ENCODE assay signal across 14 cellular contexts in the genomic region with DNA sequence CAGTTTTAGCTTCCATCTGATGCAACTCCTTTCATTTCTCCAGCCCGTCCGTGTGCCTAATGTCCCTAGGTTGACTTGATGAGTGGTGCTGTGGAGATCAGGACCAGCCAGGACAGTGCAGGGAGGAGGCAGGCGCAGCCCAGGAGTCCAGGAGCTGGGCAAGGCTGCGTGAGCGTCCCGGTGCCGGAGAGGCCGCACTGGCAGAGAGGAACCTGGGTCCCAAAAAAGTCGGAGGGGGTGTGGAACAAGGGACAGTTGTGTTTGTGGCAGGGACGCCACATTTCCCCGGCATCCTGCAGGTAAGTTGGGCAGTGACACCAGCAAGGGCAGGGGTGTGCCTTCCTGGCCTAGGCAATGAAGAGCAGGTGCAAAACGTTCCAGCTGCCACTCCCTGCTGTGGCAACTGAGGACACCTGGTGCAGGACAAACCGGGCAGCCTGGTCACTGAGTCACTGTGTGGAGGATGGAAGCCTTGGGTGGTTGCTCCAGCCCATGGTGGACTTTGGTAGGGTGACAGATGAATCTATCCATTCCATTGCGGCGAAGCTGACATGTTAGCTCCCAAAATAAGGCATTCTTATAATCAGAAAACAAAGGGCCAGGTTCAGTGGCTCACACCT. TPM values are rescaled to one million over a fixed set of nuclear protein-coding genes. Genes with fewer than 3 reads are reported as not detected.
DNase-seq lines count a peak whose midpoint lies in the region; ATAC-seq and TF ChIP-seq lines count a peak whose summit lies in the region.
"Had no signal": no experiment of that assay in that cellular context is flagged by ENCODE, and none has a peak within 500 bp of the region (broad histone marks: within the 10 kb centered on the region; RNA-seq: fewer than 3 reads in every experiment).

No MANE protein-coding gene starts in this region.

- no peak overlapping the region for H3K4me3 ChIP-seq in PC-9
- H3K4me3 ChIP-seq: SK-N-MC had no signal

- H3K27ac ChIP-seq in PC-9 = no peak overlapping the region
- H3K27ac ChIP-seq: SK-N-MC had no signal

- H4K20me1 ChIP-seq in PC-9 (ENCODE audit: insufficient read depth) = no peaks in the 10 kb centered on the region

- no peaks in the 10 kb centered on the region for H3K36me3 ChIP-seq in PC-9 (ENCODE audit: low read depth)

- intact Hi-C loops in PC-9 (cut with micrococcal nuclease; ENCODE audit: unreplicated experiment) = no loop called here
- intact Hi-C loops in left colon (cut with DNase I, micrococcal nuclease) = no loop called here
- intact Hi-C loops in sciatic nerve (cut with DNase I) = no loop called here

- no peaks in the 10 kb centered on the region for H3K9me2 ChIP-seq in PC-9 (ENCODE audit: insufficient read depth)

- TF ChIP-seq CTCF in PC-9 (conservative IDR thresholded peaks at IDR 0.05) (no peak), GM13977 (IDR thresholded peaks at IDR 0.05; ENCODE audit: extremely low read depth, insufficient read depth, missing control alignments) (no peak)

- ATAC-seq in left colon = peak; percentile 85
- peak; percentile 22 for ATAC-seq in sciatic nerve
- ATAC-seq: Right ventricle myocardium inferior, T-cell had no signal

- in situ Hi-C loops in GM13977 (cut with MboI; ENCODE audit: low pct_unique_long_range_greater_than_20kb, low sequenced_read_pairs, unreplicated experiment) = no loop called here

- H3K4me2 ChIP-seq in PC-9 = peak overlapping the region; percentile 21

- peaks cover 36% of the 10 kb centered on the region for H3K4me1 ChIP-seq in PC-9 (replicated peaks; ENCODE audit: insufficient read depth)

- H2AFZ ChIP-seq in PC-9 = no peak overlapping the region

- CTCF ChIA-PET in PC-9 (lab: Charles Lee) = no interaction called here

- POLR2A ChIA-PET in PC-9 (lab: Charles Lee; ENCODE audit: unreplicated experiment) = no interaction called here

- H3F3A ChIP-seq in PC-9 (ENCODE audit: insufficient read depth, low read depth) = peaks cover 11% of the 10 kb centered on the region; the same call in 1 of the 2 replicates

- no peaks in the 10 kb centered on the region; the same call in 1 of the 2 replicates for H3K9me3 ChIP-seq in PC-9 (ENCODE audit: insufficient read depth, low read depth)

- DNase-seq in NCI-H748 (lab: John Stamatoyannopoulos, UW; ENCODE audit: unreplicated experiment) = peak; percentile 84
- DNase-seq in PC-9 = peak; percentile 23 to 61
- peak; percentile 34 to 49 for DNase-seq in left colon
- no peak for DNase-seq in sciatic nerve (ENCODE audit: low spot score)
- no peak for DNase-seq in HT-29 (ENCODE audit: low spot score)
- no peak for DNase-seq in GM13977 (ENCODE audit: low spot score)
- DNase-seq in hepatic stellate cell (ENCODE audit: low spot score) = no peak
- DNase-seq: CD4-positive, CD25-positive, alpha-beta regulatory T cell; HCEC 1CT; NCI-H2081 treated with DMSO at 0.1 percent for 48 hours; NCI-H526 treated with DMSO at 0.1 percent for 48 hours; T-cell had no signal

- no peaks in the 10 kb centered on the region for H3K27me3 ChIP-seq in PC-9 (ENCODE audit: insufficient read depth, low read depth)

- no peaks in the 10 kb centered on the region for H3K79me2 ChIP-seq in PC-9 (ENCODE audit: low read depth)

- no TSS peak for BruUV-seq in PC-9 (replicated peaks; lab: Mats Ljungman, UMichigan)

RNA-seq across cellular contexts. Expression of a gene that starts 53.2 kb away (rescaled TPM):
- total RNA-seq in PC-9 (2021) (0.52 and 0.73 TPM in 2 replicates), left colon (1 to 10 TPM in 1 of 2 donors, under 1 TPM in 1; 0.81 to 1.1 TPM), sciatic nerve (4.3 TPM)
- 0.15 TPM in 1 of 2 replicates, not detected in the other for total RNA-seq in HT-29 (2014; rRNA removed; shearing (Covaris generic))

Comparison
In these comparisons a context has a peak if more than half of its experiments do, and no peak if none do; other contexts are left out.
1. DNase-seq: peak in NCI-H748 (single experiment), PC-9 (2 of 2) and left colon (2 of 2); none in sciatic nerve (single experiment), HT-29 (single experiment), GM13977 (single experiment) and hepatic stellate cell (single experiment).